Comparison of ENCODE assay signal across 18 cellular contexts in genomic region chr10:8181496-8182174, GRCh38.
"Had no signal": no experiment of that assay in that cellular context is flagged by ENCODE, and none has a peak within 500 bp of the region (broad histone marks: within the 10 kb centered on the region; RNA-seq: fewer than 3 reads in every experiment).

No MANE protein-coding gene starts in this region.

- H3K36me3 ChIP-seq: esophagus squamous epithelium, lower lobe of right lung, transverse colon had no signal

- H3K27me3 Mint-ChIP-seq: activated naive CD8-positive, alpha-beta T cell; stimulated activated naive CD8-positive, alpha-beta T cell treated with anti-CD3 and anti-CD28 coated beads, Interleukin-15, Interleukin-2, amounts not matched to agents 100 ng/mL and 50 ng/mL, for 24 hours had no signal

- H3K27me3 ChIP-seq: esophagus squamous epithelium, transverse colon had no signal

- H3K4me1 ChIP-seq: lower lobe of right lung, transverse colon had no signal

- ATAC-seq: left cardiac atrium, lower lobe of right lung had no signal

- H3K4me3 ChIP-seq: esophagus squamous epithelium, lower lobe of right lung, transverse colon had no signal

- DNase-seq: activated CD4-positive, alpha-beta T cell treated with anti-CD3 and anti-CD28 coated beads, Interleukin-2, amount 50 U/mL, for 48 hours; activated CD4-positive, CD25-positive, alpha-beta regulatory T cell treated with anti-CD3 and anti-CD28 coated beads, Interleukin-2, amount 50 U/mL, for 72 hours; activated gamma-delta T cell treated with Interleukin-2 at 50 U/mL for 16 hours; effector CD8-positive, alpha-beta T cell; esophagus squamous epithelium; left cardiac atrium; lower lobe of right lung; transverse colon had no signal

- FAIRE-seq: bronchial epithelial cell, endothelial cell of umbilical vein had no signal

- H3K36me3 Mint-ChIP-seq: activated naive CD8-positive, alpha-beta T cell; mesothelial cell of epicardium had no signal

- H3K27ac ChIP-seq: esophagus squamous epithelium, lower lobe of right lung, transverse colon, VCaP had no signal

- H3K4me1 Mint-ChIP-seq: mesothelial cell of epicardium had no signal

- H3K4me3 Mint-ChIP-seq: activated naive CD8-positive, alpha-beta T cell; activated T-helper 1 cell treated with anti-CD3 and anti-CD28 coated beads, Interleukin-12 subunit alpha, Interleukin-12 subunit beta, Interleukin-2, Interleukin-4 antibody, amounts not matched to agents 30 ng/mL and 10 ng/mL and 1 ng/mL, durations not matched to agents 14 hours and 24 hours and 36 hours; dendritic cell treated with granulocyte-macrophage colony-stimulating factor and Interleukin-4, amounts not matched to agents 40 ng/mL and 50 ng/mL, for 4 days; mesothelial cell of epicardium; neural crest cell; stimulated activated naive CD8-positive, alpha-beta T cell treated with anti-CD3 and anti-CD28 coated beads, Interleukin-15, Interleukin-2, amounts not matched to agents 100 ng/mL and 50 ng/mL, for 24 hours; T-helper 1 cell treated with Interleukin-12 subunit alpha and Interleukin-12 subunit beta and Interleukin-4 antibody, amounts not matched to agents 30 μg/mL and 1 μg/mL, for 36 hours had no signal

- H3K27ac Mint-ChIP-seq: activated naive CD8-positive, alpha-beta T cell; activated T-helper 1 cell treated with anti-CD3 and anti-CD28 coated beads, Interleukin-12 subunit alpha, Interleukin-12 subunit beta, Interleukin-2, Interleukin-4 antibody, amounts not matched to agents 30 ng/mL and 10 ng/mL and 1 ng/mL, durations not matched to agents 14 hours and 24 hours and 36 hours; dendritic cell treated with granulocyte-macrophage colony-stimulating factor and Interleukin-4, amounts not matched to agents 40 ng/mL and 50 ng/mL, for 4 days; mesothelial cell of epicardium; stimulated activated naive CD8-positive, alpha-beta T cell treated with anti-CD3 and anti-CD28 coated beads, Interleukin-15, Interleukin-2, amounts not matched to agents 100 ng/mL and 50 ng/mL, for 24 hours; T-helper 1 cell treated with Interleukin-12 subunit alpha and Interleukin-12 subunit beta and Interleukin-4 antibody, amounts not matched to agents 30 μg/mL and 1 μg/mL, for 36 hours had no signal

- H3K9me3 ChIP-seq: esophagus squamous epithelium, lower lobe of right lung, transverse colon had no signal

- H3K9me3 Mint-ChIP-seq: dendritic cell treated with granulocyte-macrophage colony-stimulating factor and Interleukin-4, amounts not matched to agents 40 ng/mL and 50 ng/mL, for 4 days; mesothelial cell of epicardium; neural crest cell; stimulated activated naive CD8-positive, alpha-beta T cell treated with anti-CD3 and anti-CD28 coated beads, Interleukin-15, Interleukin-2, amounts not matched to agents 100 ng/mL and 50 ng/mL, for 24 hours had no signal
